Comparison of ENCODE assay signal across 9 cellular contexts in the genomic region with DNA sequence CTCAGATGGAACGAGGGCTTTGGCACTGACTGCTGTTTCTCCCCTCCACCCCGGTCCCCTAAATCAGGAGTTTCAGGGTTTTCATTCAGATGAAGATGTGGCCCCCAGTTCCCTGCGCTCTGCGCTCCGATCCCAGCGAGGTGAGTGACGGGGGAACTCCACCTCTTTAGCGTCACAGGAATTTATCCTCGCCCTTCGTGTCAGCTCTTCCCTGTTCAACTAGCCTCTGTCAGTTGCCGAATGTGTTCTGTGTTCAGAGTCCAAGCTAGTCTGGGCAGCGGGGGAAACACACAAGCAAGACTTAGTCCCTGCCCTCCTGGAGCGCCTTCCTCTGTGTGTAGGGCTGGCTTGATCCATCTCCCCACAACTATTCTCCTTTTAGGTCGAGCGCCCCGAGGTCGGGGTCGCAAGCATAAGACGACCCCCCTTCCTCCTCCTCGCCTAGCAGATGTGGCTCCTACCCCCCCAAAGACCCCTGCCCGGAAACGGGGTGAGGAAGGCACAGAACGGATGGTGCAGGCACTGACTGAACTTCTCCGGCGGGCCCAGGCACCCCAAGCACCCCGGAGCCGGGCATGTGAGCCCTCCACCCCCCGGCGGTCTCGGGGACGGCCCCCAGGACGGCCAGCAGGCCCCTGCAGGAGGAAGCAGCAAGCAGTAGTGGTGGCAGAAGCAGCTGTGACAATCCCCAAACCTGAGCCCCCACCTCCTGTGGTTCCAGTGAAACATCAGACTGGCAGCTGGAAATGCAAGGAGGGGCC. TPM values are rescaled to one million over a fixed set of nuclear protein-coding genes. Genes with fewer than 3 reads are reported as not detected.
DNase-seq lines count a peak whose midpoint lies in the region; ATAC-seq and TF ChIP-seq lines count a peak whose summit lies in the region.
"Had no signal": no experiment of that assay in that cellular context is flagged by ENCODE, and none has a peak within 500 bp of the region (broad histone marks: within the 10 kb centered on the region; RNA-seq: fewer than 3 reads in every experiment).

No MANE protein-coding gene starts in this region.

- no peak for ATAC-seq in naive thymus-derived CD4-positive, alpha-beta T cell
- ATAC-seq in omental fat pad (ENCODE audit: low FRiP score) (no peak), HG03095 (IDR thresholded peaks at IDR 0.05; ENCODE audit: unreplicated experiment) (no peak), HG02884 (IDR thresholded peaks at IDR 0.05; ENCODE audit: unreplicated experiment) (no peak)

- H3K36me3 Mint-ChIP-seq in naive thymus-derived CD4-positive, alpha-beta T cell = peaks cover 0 to 27% (median 4%) of the 10 kb centered on the region in 5 donors

- H3K9ac ChIP-seq in BLaER1 treated with 17β-estradiol and CSF1 and Interleukin-3, amounts not matched to agents 10 nM and 100 nM = peak overlapping the region; percentile 92 to 98 (median 95)
- H3K9ac ChIP-seq in Karpas-422 (ENCODE audit: low read length) = peak overlapping the region; percentile 97

- peaks cover 52 to 80% (median 59%) of the 10 kb centered on the region in 11 experiments; a peak in 21 of 22 replicates for H4K20me1 ChIP-seq in BLaER1 treated with 17β-estradiol and CSF1 and Interleukin-3, amounts not matched to agents 10 nM and 100 nM
- H4K20me1 ChIP-seq in Karpas-422 (ENCODE audit: insufficient read depth, low read depth, low read length) = peaks cover 24% of the 10 kb centered on the region; the same call in 1 of the 2 replicates

- peak overlapping the region; percentile 73 to 98 (median 90) for H3K4me3 ChIP-seq in BLaER1 treated with 17β-estradiol and CSF1 and Interleukin-3, amounts not matched to agents 10 nM and 100 nM
- H3K4me3 ChIP-seq in Karpas-422 (ENCODE audit: low read length) = peak overlapping the region; percentile 81
- peak overlapping the region; percentile 85 for H3K4me3 ChIP-seq in choroid plexus epithelial cell (ENCODE audit: low read depth, low read length)
- H3K4me3 ChIP-seq in naive thymus-derived CD4-positive, alpha-beta T cell (ENCODE audit: low read length) = no peak overlapping the region

- no peaks in the 10 kb centered on the region for H3K9me3 ChIP-seq in BLaER1 treated with 17β-estradiol and CSF1 and Interleukin-3, amounts not matched to agents 10 nM and 100 nM (replicated peaks in 1 of 11)
- H3K9me3 ChIP-seq in Karpas-422 (ENCODE audit: low read length) = no peaks in the 10 kb centered on the region
- H3K9me3 ChIP-seq in naive thymus-derived CD4-positive, alpha-beta T cell (ENCODE audit: control insufficient read depth in 2 of 3, low read length in 3 of 3) = no peaks in the 10 kb centered on the region

- H3K4me1 ChIP-seq in BLaER1 treated with 17β-estradiol and CSF1 and Interleukin-3, amounts not matched to agents 10 nM and 100 nM = peaks cover 26 to 35% (median 32%) of the 10 kb centered on the region in 10 experiments
- H3K4me1 ChIP-seq in Karpas-422 (ENCODE audit: low read length) = peaks cover 24% of the 10 kb centered on the region
- H3K4me1 ChIP-seq in naive thymus-derived CD4-positive, alpha-beta T cell (ENCODE audit: control insufficient read depth in 2 of 2, insufficient read depth in 2 of 2, low read length in 2 of 2) = peaks cover 21 to 28% of the 10 kb centered on the region in 2 donors

- H3K9me3 Mint-ChIP-seq in naive thymus-derived CD4-positive, alpha-beta T cell = no peaks in the 10 kb centered on the region

- H3K27me3 ChIP-seq in BLaER1 treated with 17β-estradiol and CSF1 and Interleukin-3, amounts not matched to agents 10 nM and 100 nM = no peaks in the 10 kb centered on the region
- no peaks in the 10 kb centered on the region for H3K27me3 ChIP-seq in Karpas-422 (ENCODE audit: low read length)
- no peaks in the 10 kb centered on the region for H3K27me3 ChIP-seq in naive thymus-derived CD4-positive, alpha-beta T cell (ENCODE audit: control insufficient read depth in 2 of 2, insufficient read depth in 2 of 2, low read length in 2 of 2)

- peak overlapping the region; percentile 86 to 94 (median 89) for H3K4me3 Mint-ChIP-seq in naive thymus-derived CD4-positive, alpha-beta T cell

- H3K27ac ChIP-seq in BLaER1 treated with 17β-estradiol and CSF1 and Interleukin-3, amounts not matched to agents 10 nM and 100 nM = peak overlapping the region in 8 of 11 experiments; percentile 88 to 96 (median 93); a peak in 14 of 22 replicates
- H3K27ac ChIP-seq in Karpas-422 (ENCODE audit: low read length) = no peak overlapping the region
- no peak overlapping the region for H3K27ac ChIP-seq in naive thymus-derived CD4-positive, alpha-beta T cell (ENCODE audit: low read depth, low read length)

- no peaks in the 10 kb centered on the region for H3K27me3 Mint-ChIP-seq in naive thymus-derived CD4-positive, alpha-beta T cell

- intact Hi-C loops in naive thymus-derived CD4-positive, alpha-beta T cell (cut with micrococcal nuclease) = loop anchor here (5.0 kb wide), 2 partner anchors 92 to 293 kb away; a partner anchor contains a TSS

- CTCF ChIA-PET in naive thymus-derived CD4-positive, alpha-beta T cell (lab: Charles Lee) = interaction anchor here (0.6 to 1.5 kb wide), 4 partner anchors 10 to 235 kb away, joined by 3 to 5 read pairs (median 3); no protein-coding TSS in a partner anchor

- H3K4me2 ChIP-seq in BLaER1 treated with 17β-estradiol and CSF1 and Interleukin-3, amounts not matched to agents 10 nM and 100 nM = peak overlapping the region; percentile 83 to 99 (median 94)
- peak overlapping the region; percentile 79 for H3K4me2 ChIP-seq in Karpas-422 (ENCODE audit: low read depth, low read length, poor library complexity, severe bottlenecking)

- no peak for DNase-seq in Karpas-422
- DNase-seq in choroid plexus epithelial cell (ENCODE audit: low read depth) = no peak
- DNase-seq in naive thymus-derived CD4-positive, alpha-beta T cell = no peak
- no peak for DNase-seq in omental fat pad (ENCODE audit: low spot score)
- no peak for DNase-seq in middle frontal gyrus (ENCODE audit: extremely low spot score, low spot score)

- no peak for TF ChIP-seq CTCF in choroid plexus epithelial cell (conservative IDR thresholded peaks at IDR 0.05; ENCODE audit: low read depth, low read length)
- TF ChIP-seq CTCF in omental fat pad (IDR thresholded peaks at IDR 0.05) = no peak

- peak overlapping the region in 8 of 9 donors; percentile 71 to 92 (median 80) for H3K27ac Mint-ChIP-seq in naive thymus-derived CD4-positive, alpha-beta T cell

- POLR2A ChIA-PET in naive thymus-derived CD4-positive, alpha-beta T cell (lab: Charles Lee) = interaction anchor here (1.0 to 2.1 kb wide), 5 partner anchors 17 to 71 kb away, joined by 4 to 14 read pairs (median 9); a partner anchor contains a TSS

- no peak overlapping the region for H2AFZ ChIP-seq in Karpas-422 (ENCODE audit: low read length)

- H3K9me2 ChIP-seq in Karpas-422 (replicated peaks; ENCODE audit: insufficient read depth, low read length) = no peaks in the 10 kb centered on the region

- peaks cover 22% of the 10 kb centered on the region for H3K79me2 ChIP-seq in Karpas-422 (ENCODE audit: low read length)

- peaks cover 41 to 53% (median 51%) of the 10 kb centered on the region in 11 experiments for H3K36me3 ChIP-seq in BLaER1 treated with 17β-estradiol and CSF1 and Interleukin-3, amounts not matched to agents 10 nM and 100 nM
- H3K36me3 ChIP-seq in Karpas-422 (ENCODE audit: insufficient read depth, low read length) = peaks cover 11% of the 10 kb centered on the region
- H3K36me3 ChIP-seq in naive thymus-derived CD4-positive, alpha-beta T cell (ENCODE audit: control insufficient read depth in 2 of 3, insufficient read depth in 3 of 3, low read length in 3 of 3) = peaks cover 20 to 47% (median 22%) of the 10 kb centered on the region in 3 experiments

- H3K4me1 Mint-ChIP-seq in naive thymus-derived CD4-positive, alpha-beta T cell = peaks cover 26 to 52% (median 36%) of the 10 kb centered on the region in 7 donors

RNA-seq across cellular contexts. Expression of a gene that starts 1.8 kb away (rescaled TPM):
- total RNA-seq in Karpas-422 (2014; rRNA removed; shearing (Covaris generic); ENCODE audit: low replicate concordance) = 15.3 and 21.4 TPM in 2 replicates
- total RNA-seq in naive thymus-derived CD4-positive, alpha-beta T cell = 10 to 100 TPM; 64.2 to 79.8 (median 77.3) TPM
- polyA plus RNA-seq in naive thymus-derived CD4-positive, alpha-beta T cell = 1 to 10 TPM in 1 of 2 donors, under 1 TPM in 1; 0.60 to 3.2 TPM
- 10 to 100 TPM; 11.5 to 28.7 (median 19.8) TPM for total RNA-seq in omental fat pad

RNA-seq across cellular contexts. Expression of a gene that starts 15.2 kb away (rescaled TPM):
- not detected in 2 replicates for total RNA-seq in Karpas-422 (2014; rRNA removed; shearing (Covaris generic); ENCODE audit: low replicate concordance)
- total RNA-seq in naive thymus-derived CD4-positive, alpha-beta T cell = 10 to 100 TPM in 1 of 5 experiments, 1 to 10 TPM in 1, under 1 TPM in 2, not detected in 1; 0.35 to 41.6 (median 1.0) TPM
- polyA plus RNA-seq in naive thymus-derived CD4-positive, alpha-beta T cell = not detected
- under 1 TPM in 2 of 4 donors, not detected in 2; 0.47 to 0.72 TPM for total RNA-seq in omental fat pad
- total RNA-seq: cerebellum had no signal

RNA-seq across cellular contexts. Expression of a gene that starts 22.7 kb away (rescaled TPM):
- 1.5 and 15.2 TPM in 2 replicates for total RNA-seq in Karpas-422 (2014; rRNA removed; shearing (Covaris generic); ENCODE audit: low replicate concordance)
- 100 to 1,000 TPM in 2 of 5 experiments, 10 to 100 TPM in 3; 61.4 to 113 (median 62.8) TPM for total RNA-seq in naive thymus-derived CD4-positive, alpha-beta T cell
- polyA plus RNA-seq in naive thymus-derived CD4-positive, alpha-beta T cell = 100 to 1,000 TPM in 1 of 2 donors, 10 to 100 TPM in 1; 99.5 to 107 TPM
- 10 to 100 TPM in 2 of 4 donors, 1 to 10 TPM in 2; 5.8 to 14.8 (median 10.1) TPM for total RNA-seq in omental fat pad

RNA-seq across cellular contexts. Expression of a gene that starts 25.6 kb away (rescaled TPM):
- 31.7 and 50.4 TPM in 2 replicates for total RNA-seq in Karpas-422 (2014; rRNA removed; shearing (Covaris generic); ENCODE audit: low replicate concordance)
- 10 to 100 TPM; 33.7 to 86.8 (median 68.6) TPM for total RNA-seq in naive thymus-derived CD4-positive, alpha-beta T cell
- 10 to 100 TPM; 75.7 to 89.7 TPM for polyA plus RNA-seq in naive thymus-derived CD4-positive, alpha-beta T cell
- total RNA-seq in omental fat pad = 10 to 100 TPM; 18.4 to 23.8 (median 22.9) TPM

RNA-seq across cellular contexts. Expression of a gene that starts 25.9 kb away (rescaled TPM):
- 47.7 and 112 TPM in 2 replicates for total RNA-seq in Karpas-422 (2014; rRNA removed; shearing (Covaris generic); ENCODE audit: low replicate concordance)
- total RNA-seq in naive thymus-derived CD4-positive, alpha-beta T cell = 10 to 100 TPM; 20.4 to 50.9 (median 26.3) TPM
- polyA plus RNA-seq in naive thymus-derived CD4-positive, alpha-beta T cell = 10 to 100 TPM; 49.0 to 79.1 TPM
- 10 to 100 TPM; 28.1 to 58.6 (median 37.9) TPM for total RNA-seq in omental fat pad

Comparison
In these comparisons a context has a peak if more than half of its experiments do, and no peak if none do; other contexts are left out.
1. H3K27ac ChIP-seq: peak in BLaER1 treated with 17β-estradiol and CSF1 and Interleukin-3, amounts not matched to agents 10 nM and 100 nM (8 of 11); none in Karpas-422 (single experiment) and naive thymus-derived CD4-positive, alpha-beta T cell (single experiment).